In genomic region chr11:47480762-47481161, GRCh38 we compare ENCODE assay signal across 24 cellular contexts. TPM values are rescaled to one million over a fixed set of nuclear protein-coding genes. Genes with fewer than 3 reads are reported as not detected.
"Had no signal": no experiment of that assay in that cellular context is flagged by ENCODE, and none has a peak within 500 bp of the region (broad histone marks: within the 10 kb centered on the region; RNA-seq: fewer than 3 reads in every experiment).

No MANE protein-coding gene starts in this region.

- H3K4me3 ChIP-seq: adrenal gland, left ventricle myocardium inferior, neural progenitor cell, psoas muscle, smooth muscle cell, stomach, testis, upper lobe of left lung had no signal

- H3K4me1 ChIP-seq: neural progenitor cell had no signal

- H2AFZ ChIP-seq: neural progenitor cell had no signal

- FAIRE-seq: bronchial epithelial cell, keratinocyte had no signal

- ATAC-seq: activated naive CD4-positive, alpha-beta T cell treated with anti-CD3 and anti-CD28 coated beads, Interleukin-2, amount 50 U/mL, for 72 hours; psoas muscle; sciatic nerve had no signal

- H3K27me3 Mint-ChIP-seq: dendritic cell treated with granulocyte-macrophage colony-stimulating factor and Interleukin-4, amounts not matched to agents 40 ng/mL and 50 ng/mL, for 4 days; naive B cell had no signal

- H3K27ac ChIP-seq: adrenal gland, left ventricle myocardium inferior, neural progenitor cell, psoas muscle, stomach, testis, VCaP had no signal

- H3K9ac ChIP-seq: neural progenitor cell had no signal

- DNase-seq: activated CD4-positive, CD25-positive, alpha-beta regulatory T cell treated with anti-CD3 and anti-CD28 coated beads, Interleukin-2, amount 50 U/mL, for 72 hours; activated CD8-positive, alpha-beta memory T cell treated with anti-CD3 and anti-CD28 coated beads for 24 hours; activated CD8-positive, alpha-beta memory T cell treated with anti-CD3 and anti-CD28 coated beads, Interleukin-2, amount 50 U/mL, for 48 hours; activated gamma-delta T cell; adrenal gland; effector CD8-positive, alpha-beta T cell; foreskin melanocyte; left ventricle myocardium inferior; naive B cell; psoas muscle; stimulated activated CD4-positive, alpha-beta T cell treated with anti-CD3 and anti-CD28 coated beads, Interleukin-4, amount 100 ng/mL, for 1 hour; stomach; testis; upper lobe of left lung had no signal

- H3K27me3 ChIP-seq: adrenal gland, neural progenitor cell, stomach, testis, upper lobe of left lung had no signal

- H3K27ac Mint-ChIP-seq: dendritic cell treated with granulocyte-macrophage colony-stimulating factor and Interleukin-4, amounts not matched to agents 40 ng/mL and 50 ng/mL, for 4 days; naive B cell; neural progenitor cell; T-helper 1 cell treated with Interleukin-12 subunit alpha and Interleukin-12 subunit beta and Interleukin-4 antibody, amounts not matched to agents 30 μg/mL and 1 μg/mL, for 36 hours had no signal

- H3K4me1 Mint-ChIP-seq: neural progenitor cell had no signal

- H3K9me3 ChIP-seq: adrenal gland, left ventricle myocardium inferior, psoas muscle, stomach, testis, upper lobe of left lung had no signal

- H3K9me3 Mint-ChIP-seq: activated naive CD4-positive, alpha-beta T cell treated with anti-CD3 and anti-CD28 coated beads, Interleukin-2, amount 50 U/mL, for 72 hours; dendritic cell treated with granulocyte-macrophage colony-stimulating factor and Interleukin-4, amounts not matched to agents 40 ng/mL and 50 ng/mL, for 4 days; naive B cell; neural progenitor cell; T-helper 1 cell treated with Interleukin-12 subunit alpha and Interleukin-12 subunit beta and Interleukin-4 antibody, amounts not matched to agents 30 μg/mL and 1 μg/mL, for 36 hours had no signal

- H3K4me2 ChIP-seq: neural progenitor cell, smooth muscle cell had no signal

- H3K4me3 Mint-ChIP-seq: dendritic cell treated with granulocyte-macrophage colony-stimulating factor and Interleukin-4, amounts not matched to agents 40 ng/mL and 50 ng/mL, for 4 days; naive B cell; neural progenitor cell; T-helper 1 cell treated with Interleukin-12 subunit alpha and Interleukin-12 subunit beta and Interleukin-4 antibody, amounts not matched to agents 30 μg/mL and 1 μg/mL, for 36 hours had no signal

RNA-seq across cellular contexts. Expression of gene RAPSN, which starts 31.8 kb away (rescaled TPM):
- total RNA-seq: cerebellum, smooth muscle cell had no signal
